15 cellular contexts compared by ENCODE assay signal in genomic region chr19:18443406-18443805, GRCh38. TPM values are rescaled to one million over a fixed set of nuclear protein-coding genes. Genes with fewer than 3 reads are reported as not detected.
"Had no signal": no experiment of that assay in that cellular context is flagged by ENCODE, and none has a peak within 500 bp of the region (broad histone marks: within the 10 kb centered on the region; RNA-seq: fewer than 3 reads in every experiment).

No MANE protein-coding gene starts in this region.

- H3K4me2 ChIP-seq: neural progenitor cell had no signal

- H3K27ac Mint-ChIP-seq: neural progenitor cell had no signal

- H3K27me3 Mint-ChIP-seq: activated CD4-positive, alpha-beta T cell treated with anti-CD3 and anti-CD28 coated beads, Interleukin-2, amount 10 ng/mL, durations not matched to agents 7 days and 5 days had no signal

- H3K9me3 ChIP-seq: pancreas, stomach, vagina had no signal

- H3K27ac ChIP-seq: coronary artery, neural progenitor cell, pancreas, stomach, vagina had no signal

- H3K9ac ChIP-seq: neural progenitor cell had no signal

- ATAC-seq: left ventricle myocardium superior, pancreas had no signal

- H3K27me3 ChIP-seq: cardiac muscle cell, neural progenitor cell, pancreas, vagina had no signal

- H2AFZ ChIP-seq: neural progenitor cell had no signal

- DNase-seq: activated CD4-positive, alpha-beta T cell treated with anti-CD3 and anti-CD28 coated beads, Interleukin-2, amount 10 ng/mL, durations not matched to agents 7 days and 5 days; activated CD4-positive, CD25-positive, alpha-beta regulatory T cell; activated naive CD4-positive, alpha-beta T cell; effector CD4-positive, alpha-beta T cell; hippocampal formation; left ventricle myocardium superior; mesenchymal stem cell; pancreas; stimulated activated CD4-positive, alpha-beta T cell treated with anti-CD3 and anti-CD28 coated beads, Interleukin-4, amount 100 ng/mL, for 4 hours; stomach had no signal

- H3K4me3 Mint-ChIP-seq: activated CD4-positive, alpha-beta T cell treated with anti-CD3 and anti-CD28 coated beads, Interleukin-2, amount 10 ng/mL, durations not matched to agents 7 days and 5 days had no signal

RNA-seq across cellular contexts. Expression of gene LRRC25, which starts 46.0 kb away (rescaled TPM):
- total RNA-seq: activated CD4-positive, alpha-beta T cell treated with anti-CD3 and anti-CD28 coated beads, Interleukin-2, amount 10 ng/mL, durations not matched to agents 7 days and 5 days; astrocyte; cardiac muscle cell had no signal

RNA-seq across cellular contexts. Expression of gene GDF15, which starts 57.4 kb away (rescaled TPM):
- total RNA-seq: activated CD4-positive, alpha-beta T cell treated with anti-CD3 and anti-CD28 coated beads, Interleukin-2, amount 10 ng/mL, durations not matched to agents 7 days and 5 days had no signal
